Comparison of ENCODE assay signal across 21 cellular contexts in the genomic region with DNA sequence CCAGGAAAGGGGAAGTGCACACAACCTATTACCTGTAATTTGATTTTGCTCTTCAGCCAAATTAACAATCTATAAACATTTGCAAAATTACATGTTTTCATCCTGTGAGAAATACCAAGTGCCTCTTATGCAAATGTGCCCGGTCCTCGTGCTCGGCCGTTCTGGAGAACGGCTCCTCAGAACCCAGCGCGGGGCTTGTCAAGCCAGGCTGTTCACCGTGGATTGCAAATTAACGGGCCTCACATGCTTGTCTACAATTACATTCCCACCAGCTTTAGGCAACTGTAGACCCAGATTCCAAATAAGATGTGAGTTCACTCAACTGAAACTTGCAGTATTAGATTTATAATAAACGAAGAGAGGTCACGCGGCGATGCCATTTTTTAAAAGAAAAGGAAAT. TPM values are rescaled to one million over a fixed set of nuclear protein-coding genes. Genes with fewer than 3 reads are reported as not detected.
DNase-seq lines count a peak whose midpoint lies in the region; ATAC-seq and TF ChIP-seq lines count a peak whose summit lies in the region.
"Had no signal": no experiment of that assay in that cellular context is flagged by ENCODE, and none has a peak within 500 bp of the region (broad histone marks: within the 10 kb centered on the region; RNA-seq: fewer than 3 reads in every experiment).

No MANE protein-coding gene starts in this region.

- H3K27ac ChIP-seq in endodermal cell (ENCODE audit: low read depth, low read length) (no peak overlapping the region), aorta (ENCODE audit: low read depth in 1 of 2, low read length in 2 of 2) (no peak overlapping the region)

- WGBS in endodermal cell (ENCODE audit: insufficient coverage in 1 of 2, insufficient read length in 1 of 2), 2 experiments = 87 to 90% methylated on average over 5 to 13 of the region's 13 CpGs
- 85 to 91% methylated on average over 13 of the region's 13 CpGs for WGBS in aorta, 2 donors

- H3K27me3 ChIP-seq in H7 (ENCODE audit: control insufficient read depth, insufficient read depth, low read length) (no peaks in the 10 kb centered on the region), endodermal cell (ENCODE audit: control insufficient read depth, insufficient read depth, low read length, poor library complexity, severe bottlenecking) (no peaks in the 10 kb centered on the region), aorta (ENCODE audit: control insufficient read depth in 1 of 2, insufficient read depth in 2 of 2, low read length in 1 of 2) (no peaks in the 10 kb centered on the region)

- DNase-seq in CD14-positive monocyte (ENCODE audit: low spot score) = peak; percentile 5
- peak; percentile 50 for DNase-seq in H7
- peak; percentile 20 for DNase-seq in endodermal cell
- no peak for DNase-seq in nephron progenitor cell
- DNase-seq in aorta = no peak
- DNase-seq in activated T-cell treated with anti-CD3 and anti-CD28 coated beads, Interleukin-2, amount 50 U/mL, for 24 hours = no peak
- no peak for DNase-seq in NCI-H526 treated with DMSO at 0.1 percent for 48 hours (lab: John Stamatoyannopoulos, UW)
- DNase-seq: C1 segment of cervical spinal cord; CD4-positive, CD25-positive, alpha-beta regulatory T cell; CD8-positive, alpha-beta T cell; DMS153; DND-41; GDM1; HCEC 1CT had no signal

- H3K9me3 ChIP-seq in endodermal cell (ENCODE audit: control insufficient read depth, low read length) = no peaks in the 10 kb centered on the region
- no peaks in the 10 kb centered on the region for H3K9me3 ChIP-seq in aorta (ENCODE audit: control insufficient read depth, low read length)
- H3K9me3 ChIP-seq: Caco-2 had no signal

- H3K36me3 ChIP-seq in H7 (replicated peaks; ENCODE audit: control insufficient read depth, insufficient read depth, low read length) (no peaks in the 10 kb centered on the region), endodermal cell (ENCODE audit: control insufficient read depth, insufficient read depth, low read length) (no peaks in the 10 kb centered on the region), aorta (ENCODE audit: control insufficient read depth in 1 of 2, insufficient read depth in 2 of 2, low read length in 1 of 2) (no peaks in the 10 kb centered on the region)

- no peaks in the 10 kb centered on the region for H3K4me1 Mint-ChIP-seq in CD14-positive monocyte
- no peaks in the 10 kb centered on the region for H3K4me1 Mint-ChIP-seq in endodermal cell
- H3K4me1 Mint-ChIP-seq in nephron progenitor cell = peaks cover 48% of the 10 kb centered on the region
- no peaks in the 10 kb centered on the region for H3K4me1 Mint-ChIP-seq in activated T-cell treated with anti-CD3 and anti-CD28 coated beads, Interleukin-2, amount 50 U/mL, for 24 hours (ENCODE audit: low read depth)
- H3K4me1 Mint-ChIP-seq: CD4-positive, CD25-positive, alpha-beta regulatory T cell; GM23338 had no signal

- no peaks in the 10 kb centered on the region for H3K9me3 Mint-ChIP-seq in CD14-positive monocyte
- H3K9me3 Mint-ChIP-seq in endodermal cell = no peaks in the 10 kb centered on the region
- H3K9me3 Mint-ChIP-seq in nephron progenitor cell = no peaks in the 10 kb centered on the region
- H3K9me3 Mint-ChIP-seq in activated T-cell treated with anti-CD3 and anti-CD28 coated beads, Interleukin-2, amount 50 U/mL, for 24 hours = no peaks in the 10 kb centered on the region
- H3K9me3 Mint-ChIP-seq: CD4-positive, CD25-positive, alpha-beta regulatory T cell; CD8-positive, alpha-beta T cell had no signal

- TF ChIP-seq CTCF in CD14-positive monocyte (IDR thresholded peaks at IDR 0.05) (no peak), endodermal cell (conservative IDR thresholded peaks at IDR 0.05) (no peak), nephron progenitor cell (IDR thresholded peaks at IDR 0.05) (no peak)

- no peak overlapping the region for H3K4me3 Mint-ChIP-seq in CD14-positive monocyte
- H3K4me3 Mint-ChIP-seq in endodermal cell = no peak overlapping the region
- no peak overlapping the region for H3K4me3 Mint-ChIP-seq in nephron progenitor cell
- H3K4me3 Mint-ChIP-seq in activated T-cell treated with anti-CD3 and anti-CD28 coated beads, Interleukin-2, amount 50 U/mL, for 24 hours = no peak overlapping the region
- H3K4me3 Mint-ChIP-seq: CD4-positive, CD25-positive, alpha-beta regulatory T cell; CD8-positive, alpha-beta T cell; GM23338 had no signal

- H3K4me3 ChIP-seq in H7 (ENCODE audit: insufficient read depth, low read depth, low read length) = no peak overlapping the region
- H3K4me3 ChIP-seq in endodermal cell (ENCODE audit: low read length) = no peak overlapping the region
- no peak overlapping the region for H3K4me3 ChIP-seq in aorta (ENCODE audit: low read length in 2 of 2)
- H3K4me3 ChIP-seq: GM12878, GM23338 had no signal

- H3K36me3 Mint-ChIP-seq in CD14-positive monocyte = no peaks in the 10 kb centered on the region
- no peaks in the 10 kb centered on the region for H3K36me3 Mint-ChIP-seq in endodermal cell (ENCODE audit: low read depth)
- H3K36me3 Mint-ChIP-seq in nephron progenitor cell (ENCODE audit: low read depth) = no peaks in the 10 kb centered on the region
- H3K36me3 Mint-ChIP-seq in activated T-cell treated with anti-CD3 and anti-CD28 coated beads, Interleukin-2, amount 50 U/mL, for 24 hours (ENCODE audit: low read depth) = no peaks in the 10 kb centered on the region
- H3K36me3 Mint-ChIP-seq: CD4-positive, CD25-positive, alpha-beta regulatory T cell; CD8-positive, alpha-beta T cell had no signal

- H3K27ac Mint-ChIP-seq in CD14-positive monocyte = no peak overlapping the region
- no peak overlapping the region for H3K27ac Mint-ChIP-seq in endodermal cell
- H3K27ac Mint-ChIP-seq in nephron progenitor cell = peak overlapping the region; percentile 42
- H3K27ac Mint-ChIP-seq in activated T-cell treated with anti-CD3 and anti-CD28 coated beads, Interleukin-2, amount 50 U/mL, for 24 hours = no peak overlapping the region
- H3K27ac Mint-ChIP-seq: CD8-positive, alpha-beta T cell; GM23338 had no signal

- ATAC-seq in aorta (ENCODE audit: low FRiP score) = no peak
- ATAC-seq: CD8-positive, alpha-beta T cell; GM12878; GM23338 had no signal

- H3K27me3 Mint-ChIP-seq in CD14-positive monocyte (ENCODE audit: low read depth in 3 of 3) (peaks cover 5 to 11% (median 6%) of the 10 kb centered on the region in 3 donors), endodermal cell (ENCODE audit: insufficient read depth) (peaks cover 9% of the 10 kb centered on the region), nephron progenitor cell (ENCODE audit: low read depth, poor library complexity) (peaks cover 28% of the 10 kb centered on the region)
- H3K27me3 Mint-ChIP-seq in activated T-cell treated with anti-CD3 and anti-CD28 coated beads, Interleukin-2, amount 50 U/mL, for 24 hours = peaks cover 12% of the 10 kb centered on the region
- H3K27me3 Mint-ChIP-seq: CD4-positive, CD25-positive, alpha-beta regulatory T cell had no signal

- intact Hi-C loops in CD14-positive monocyte (cut with micrococcal nuclease) = no loop called here
- intact Hi-C loops in aorta (cut with DNase I) = no loop called here

- H3K4me1 ChIP-seq in endodermal cell (ENCODE audit: control insufficient read depth, insufficient read depth, low read length) (no peaks in the 10 kb centered on the region), aorta (ENCODE audit: control insufficient read depth in 1 of 2, insufficient read depth in 2 of 2, low read length in 2 of 2) (no peaks in the 10 kb centered on the region)

- H3K9ac ChIP-seq in endodermal cell (ENCODE audit: extremely low read depth, low read length, poor library complexity, severe bottlenecking) = no peak overlapping the region

RNA-seq across cellular contexts. Expression of gene FOXL3, which starts 8.8 kb away (rescaled TPM):
- not detected for polyA plus RNA-seq in CD14-positive monocyte
- total RNA-seq in H7 (2014; rRNA removed; shearing (Covaris generic)) = not detected in 2 replicates
- not detected for total RNA-seq in endodermal cell
- not detected for polyA plus RNA-seq in endodermal cell (2013, experiment 1 of 2)
- not detected for polyA plus RNA-seq in endodermal cell (2013, experiment 2 of 2)
- total RNA-seq in aorta = not detected
- not detected for polyA plus RNA-seq in aorta
- total RNA-seq: A172; A673; Caco-2; CD4-positive, CD25-positive, alpha-beta regulatory T cell; CD8-positive, alpha-beta T cell; GM12878; GM23338; H4 had no signal
- polyA plus RNA-seq: BJ; CD4-positive, CD25-positive, alpha-beta regulatory T cell; GM12878; GM23338 had no signal

Comparison
In these comparisons a context has a peak if more than half of its experiments do, and no peak if none do; other contexts are left out.
1. DNase-seq: peak in CD14-positive monocyte (single experiment), H7 (single experiment) and endodermal cell (single experiment); none in nephron progenitor cell (single experiment), aorta (0 of 2), activated T-cell treated with anti-CD3 and anti-CD28 coated beads, Interleukin-2, amount 50 U/mL, for 24 hours (single experiment) and NCI-H526 treated with DMSO at 0.1 percent for 48 hours (single experiment).